ENCODE assay signal across 8 cellular contexts in the genomic region with DNA sequence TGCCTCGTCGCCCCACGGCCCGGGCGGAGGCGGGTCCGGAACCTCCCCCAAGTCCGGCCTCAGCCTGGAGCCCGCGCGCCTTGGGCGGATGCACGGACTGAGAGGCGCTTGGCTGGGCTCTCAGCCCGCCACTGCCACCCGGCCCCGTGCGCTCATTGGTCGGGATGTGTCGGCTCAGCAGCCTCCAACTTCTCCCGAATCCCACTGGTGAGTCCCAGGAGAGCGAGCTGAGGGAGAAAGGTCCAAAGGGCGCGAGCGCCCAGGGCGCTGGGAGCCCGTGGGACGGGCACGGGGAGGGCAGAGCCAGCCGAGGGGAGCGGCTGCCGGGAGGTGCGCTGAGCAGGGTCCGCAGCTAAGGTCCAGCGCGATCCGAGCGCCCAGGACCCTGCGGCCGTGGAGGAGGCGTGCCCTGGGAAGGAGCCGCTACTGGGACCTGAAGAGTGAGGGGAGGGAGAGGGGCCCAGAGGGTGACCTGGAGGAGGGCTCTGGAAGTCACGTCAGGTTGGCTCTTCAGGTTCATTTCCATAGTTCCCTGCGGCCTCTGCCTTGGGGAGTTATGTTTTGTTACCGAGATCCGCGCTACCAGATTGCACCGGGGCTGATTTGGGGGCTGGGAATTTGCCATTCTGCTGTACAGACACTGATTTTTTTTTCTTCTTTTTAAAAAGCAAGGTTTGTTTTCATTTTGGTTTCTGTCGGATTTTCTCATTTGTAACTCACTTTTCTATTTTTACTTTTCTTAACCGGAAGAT. TPM values are rescaled to one million over a fixed set of nuclear protein-coding genes. Genes with fewer than 3 reads are reported as not detected.
DNase-seq lines count a peak whose midpoint lies in the region; ATAC-seq, FAIRE-seq and TF ChIP-seq lines count a peak whose summit lies in the region.

A gene (plus strand): TSS at position 525 of the 752 bp plus-strand sequence. CDS start 3,849 bp downstream, outside the sequence.

- peaks cover 0 to 2% of the 10 kb centered on the region in 2 donors for H3K4me1 ChIP-seq in small intestine (ENCODE audit: control insufficient read depth in 2 of 2, insufficient read depth in 1 of 2, low read depth in 1 of 2, low read length in 1 of 2)

- intact Hi-C loops in Calu3 (cut with micrococcal nuclease; ENCODE audit: unreplicated experiment), result loop anchor here (2.0 to 5.0 kb wide), 4 partner anchors 102 to 243 kb away; no protein-coding TSS in a partner anchor

- in situ Hi-C loops in brain microvascular endothelial cell (cut with HindIII; ENCODE audit: low pct_ligation_motif_present, low sequenced_read_pairs), result no loop called here

- 1 to 3% (median 2%) methylated on average over 46 to 50 of the region's 50 CpGs for WGBS in small intestine, 3 donors

- BruUV-seq in Calu3 (replicated peaks; lab: Mats Ljungman, UMichigan), result no TSS peak

- no peak for ATAC-seq in HG03354 (IDR thresholded peaks at IDR 0.05; ENCODE audit: poor library complexity, severe bottlenecking, unreplicated experiment)
- no peak for ATAC-seq in HG03378 (IDR thresholded peaks at IDR 0.05; ENCODE audit: unreplicated experiment)

- no peaks in the 10 kb centered on the region for H3K9me3 ChIP-seq in small intestine (ENCODE audit: control insufficient read depth, low read depth)

- TF ChIP-seq CTCF in Calu3 (IDR thresholded peaks at IDR 0.05; ENCODE audit: unreplicated experiment) (no peak), brain microvascular endothelial cell (IDR thresholded peaks at IDR 0.05; ENCODE audit: low read depth, low read length, missing control alignments) (no peak)

- peaks cover 25% of the 10 kb centered on the region for H3K36me3 Mint-ChIP-seq in Calu3 (ENCODE audit: insufficient read depth, unreplicated experiment)

- peak within 1 kb of the TSS; percentile 53 for H3K27ac Mint-ChIP-seq in Calu3 (ENCODE audit: unreplicated experiment)

- DNase-seq in Calu3, result peak; percentile 58
- peak; percentile 75 for DNase-seq in NAMALWA (ENCODE audit: low spot score)
- DNase-seq in brain microvascular endothelial cell, result peak; percentile 27
- peak; percentile 87 for DNase-seq in iPS-NIHi7 (ENCODE audit: extremely low spot score)
- DNase-seq in small intestine, result peak; percentile 97
- DNase-seq in activated CD8-positive, alpha-beta memory T cell treated with anti-CD3 and anti-CD28 coated beads, Interleukin-2, amount 50 U/mL, for 48 hours, result no peak

- H3K27me3 ChIP-seq in brain microvascular endothelial cell (replicated peaks) (no peaks in the 10 kb centered on the region), small intestine (ENCODE audit: control insufficient read depth in 2 of 2, insufficient read depth in 2 of 2, low read length in 2 of 2) (peaks cover 0 to 11% of the 10 kb centered on the region in 2 donors)

- no peaks in the 10 kb centered on the region for H3K9me3 Mint-ChIP-seq in Calu3 (ENCODE audit: low read depth, unreplicated experiment)

- CTCF ChIA-PET in Calu3 (lab: Charles Lee), result no interaction called here

- H3K4me1 Mint-ChIP-seq in Calu3 (ENCODE audit: low read depth, unreplicated experiment), result peaks cover 24% of the 10 kb centered on the region

- no peak for FAIRE-seq in small intestine (lab: Jason Lieb, UNC)

- H3K27me3 Mint-ChIP-seq in Calu3 (ENCODE audit: unreplicated experiment), result no peaks in the 10 kb centered on the region

- no peaks in the 10 kb centered on the region for H3K36me3 ChIP-seq in brain microvascular endothelial cell (replicated peaks)
- peaks cover 0 to 1% of the 10 kb centered on the region in 2 donors for H3K36me3 ChIP-seq in small intestine (ENCODE audit: control insufficient read depth in 2 of 2, insufficient read depth in 2 of 2, low read length in 2 of 2)

- H3K27ac ChIP-seq in brain microvascular endothelial cell, result peak within 1 kb of the TSS; percentile 0
- H3K27ac ChIP-seq in small intestine (ENCODE audit: low read depth in 1 of 2, low read length in 1 of 2), result peak within 1 kb of the TSS; percentile 74 to 80

- peak within 1 kb of the TSS; percentile 94 for H3K4me3 Mint-ChIP-seq in Calu3 (ENCODE audit: low read depth, unreplicated experiment)

- H3K4me3 ChIP-seq in brain microvascular endothelial cell (ENCODE audit: low read depth, low read length) (peak within 1 kb of the TSS; percentile 85), small intestine (ENCODE audit: low read depth in 1 of 2, low read length in 2 of 2) (peak within 1 kb of the TSS in 1 of 2 donors; percentile 57)

RNA-seq across cellular contexts. Expression of the gene that starts here (rescaled TPM):
- 12.8 and 14.4 TPM in 2 replicates for total RNA-seq in Calu3 (2022)
- polyA plus RNA-seq in small intestine, result 100 to 1,000 TPM in 2 of 3 donors, 10 to 100 TPM in 1; 62.1 to 206 (median 122) TPM
